Comparison of ENCODE assay signal across 8 cellular contexts in the genomic region with DNA sequence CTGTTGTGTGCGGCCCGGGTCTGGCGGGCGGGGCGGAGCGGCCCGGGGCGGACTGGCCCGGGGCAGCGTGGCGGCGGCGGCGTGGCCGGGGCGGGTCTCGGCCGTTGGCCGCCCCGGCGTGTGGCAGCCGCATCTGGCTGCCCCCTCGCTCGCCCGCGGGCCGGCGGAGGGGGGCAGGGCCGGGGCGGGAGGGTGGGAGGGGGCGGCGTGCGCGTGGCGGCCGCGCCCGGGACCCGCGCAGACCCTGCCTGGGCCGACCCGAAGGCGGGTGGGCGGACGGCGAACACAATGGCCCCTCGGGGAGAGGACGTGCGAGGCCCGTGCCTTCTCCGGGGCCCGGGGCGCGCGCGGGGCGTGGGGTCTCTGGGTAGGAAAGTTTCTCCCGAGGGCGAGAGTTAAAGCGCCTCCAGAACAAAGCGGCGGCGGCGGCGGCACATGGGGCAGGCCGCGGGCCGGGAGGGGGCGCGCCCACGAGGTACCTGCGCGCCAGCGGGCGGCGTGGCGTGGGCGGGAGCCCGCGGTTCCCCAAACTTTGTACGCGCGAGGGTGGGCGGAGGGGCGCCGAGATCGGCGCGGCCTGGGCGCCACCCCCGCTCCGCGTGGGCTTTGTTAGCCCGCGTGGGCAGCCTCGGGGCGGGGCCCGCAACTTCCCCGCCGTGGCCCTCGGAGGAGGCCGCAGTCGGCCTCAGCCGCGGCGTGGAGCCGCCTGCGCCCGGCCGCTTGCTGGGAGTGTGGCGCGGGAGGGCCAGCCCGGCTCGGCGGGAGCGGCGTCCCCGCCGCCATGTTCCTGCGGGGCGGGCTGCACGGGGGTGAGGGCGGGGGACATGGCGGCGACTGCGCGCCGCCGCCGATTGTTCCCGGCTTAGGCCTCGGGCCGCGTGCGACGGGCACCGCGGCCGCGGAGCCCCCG. TPM values are rescaled to one million over a fixed set of nuclear protein-coding genes. Genes with fewer than 3 reads are reported as not detected.
DNase-seq lines count a peak whose midpoint lies in the region; ATAC-seq and TF ChIP-seq lines count a peak whose summit lies in the region.

No MANE protein-coding gene starts in this region.

- CTCF ChIA-PET in activated naive CD4-positive, alpha-beta T cell treated with anti-CD3 and anti-CD28 coated beads for 36 hours (lab: Charles Lee), result interaction anchor here (1.5 kb wide), 1 partner anchor 17 kb away, joined by 5 read pairs; no protein-coding TSS in a partner anchor

- H3K27ac ChIP-seq in Peyer's patch (peak overlapping the region; percentile 94 to 97 (median 96)), parathyroid adenoma (peak overlapping the region; percentile 44), upper lobe of left lung (peak overlapping the region; percentile 89 to 98 (median 92))

- TF ChIP-seq EP300 in upper lobe of left lung (IDR thresholded peaks at IDR 0.05), result no peak

- H3K4me1 ChIP-seq in Peyer's patch (peaks cover 0 to 17% (median 4%) of the 10 kb centered on the region in 4 donors), parathyroid adenoma (peaks cover 9% of the 10 kb centered on the region), upper lobe of left lung (peaks cover 13 to 36% (median 26%) of the 10 kb centered on the region in 4 donors)

- no peak for TF ChIP-seq POLR2A in Peyer's patch (IDR thresholded peaks at IDR 0.05)
- TF ChIP-seq POLR2A in upper lobe of left lung (IDR thresholded peaks at IDR 0.05), result no peak

- no CpG with 5 or more reads among the region's 141 CpGs for WGBS in upper lobe of left lung, 2 donors

- intact Hi-C loops in activated naive CD4-positive, alpha-beta T cell treated with anti-CD3 and anti-CD28 coated beads for 36 hours (cut with micrococcal nuclease), result loop anchor here (1.0 kb wide), 1 partner anchor 50 kb away; the partner anchor contains the start of gene GPC5

- peak overlapping the region; percentile 86 for H3K4me2 ChIP-seq in parathyroid adenoma (ENCODE audit: low read length)

- H3K27me3 ChIP-seq in Peyer's patch (no peaks in the 10 kb centered on the region), parathyroid adenoma (ENCODE audit: control insufficient read depth, insufficient read depth, low read length) (no peaks in the 10 kb centered on the region), upper lobe of left lung (no peaks in the 10 kb centered on the region)

- ATAC-seq in HG02870 (IDR thresholded peaks at IDR 0.05; ENCODE audit: unreplicated experiment) (peak; percentile 22), upper lobe of left lung (ENCODE audit: low FRiP score in 2 of 2) (peak; percentile 74)

- no peaks in the 10 kb centered on the region for H3K9me3 Mint-ChIP-seq in activated naive CD4-positive, alpha-beta T cell treated with anti-CD3 and anti-CD28 coated beads for 36 hours
- H3K9me3 Mint-ChIP-seq in glutamatergic neuron (ENCODE audit: unreplicated experiment), result peaks cover 15% of the 10 kb centered on the region

- H3K36me3 ChIP-seq in Peyer's patch (peaks cover 0 to 4% (median 0%) of the 10 kb centered on the region in 3 donors), parathyroid adenoma (ENCODE audit: control insufficient read depth, insufficient read depth, low read length) (no peaks in the 10 kb centered on the region), upper lobe of left lung (peaks cover 0 to 26% (median 7%) of the 10 kb centered on the region in 4 donors)

- peak overlapping the region; percentile 68 for H2AFZ ChIP-seq in parathyroid adenoma

- no peaks in the 10 kb centered on the region for H3K79me2 ChIP-seq in parathyroid adenoma

- peak overlapping the region; percentile 57 for H3K4me3 Mint-ChIP-seq in activated naive CD4-positive, alpha-beta T cell treated with anti-CD3 and anti-CD28 coated beads for 36 hours
- no peak overlapping the region for H3K4me3 Mint-ChIP-seq in glutamatergic neuron (ENCODE audit: unreplicated experiment)

- peaks cover 46% of the 10 kb centered on the region for H3K4me1 Mint-ChIP-seq in activated naive CD4-positive, alpha-beta T cell treated with anti-CD3 and anti-CD28 coated beads for 36 hours (ENCODE audit: low read depth)
- peaks cover 15% of the 10 kb centered on the region for H3K4me1 Mint-ChIP-seq in glutamatergic neuron (ENCODE audit: low read depth, unreplicated experiment)

- H3K4me3 ChIP-seq in Peyer's patch (peak overlapping the region; percentile 81 to 99 (median 88)), parathyroid adenoma (ENCODE audit: low read depth, low read length) (peak overlapping the region; percentile 60), upper lobe of left lung (peak overlapping the region; percentile 40 to 94 (median 90))

- H3K9ac ChIP-seq in parathyroid adenoma, result no peak overlapping the region

- no peaks in the 10 kb centered on the region for H3K27me3 Mint-ChIP-seq in activated naive CD4-positive, alpha-beta T cell treated with anti-CD3 and anti-CD28 coated beads for 36 hours (ENCODE audit: low read depth)
- peaks cover 10% of the 10 kb centered on the region for H3K27me3 Mint-ChIP-seq in glutamatergic neuron (ENCODE audit: unreplicated experiment)

- H3K9me3 ChIP-seq in Peyer's patch (no peaks in the 10 kb centered on the region), parathyroid adenoma (ENCODE audit: control insufficient read depth, low read length) (no peaks in the 10 kb centered on the region), upper lobe of left lung (no peaks in the 10 kb centered on the region)

- peak in 2 of 6 experiments; percentile 22 to 23 for TF ChIP-seq CTCF in Peyer's patch (IDR thresholded peaks at IDR 0.05)
- TF ChIP-seq CTCF in glutamatergic neuron (IDR thresholded peaks at IDR 0.05; ENCODE audit: partially characterized antibody, unreplicated experiment), result no peak
- no peak for TF ChIP-seq CTCF in parathyroid adenoma (IDR thresholded peaks at IDR 0.05)
- peak in 1 of 6 experiments; percentile 9 for TF ChIP-seq CTCF in upper lobe of left lung (IDR thresholded peaks at IDR 0.05)

- peak overlapping the region; percentile 68 for H3K27ac Mint-ChIP-seq in activated naive CD4-positive, alpha-beta T cell treated with anti-CD3 and anti-CD28 coated beads for 36 hours
- H3K27ac Mint-ChIP-seq in glutamatergic neuron (ENCODE audit: unreplicated experiment), result no peak overlapping the region

- peaks cover 41% of the 10 kb centered on the region for H3K36me3 Mint-ChIP-seq in activated naive CD4-positive, alpha-beta T cell treated with anti-CD3 and anti-CD28 coated beads for 36 hours (ENCODE audit: low read depth)
- no peaks in the 10 kb centered on the region for H3K36me3 Mint-ChIP-seq in glutamatergic neuron (ENCODE audit: unreplicated experiment)

- DNase-seq in NCI-H146 (lab: John Stamatoyannopoulos, UW) (peak; percentile 55), NCI-H146 treated with DMSO at 0.1 percent for 48 hours (lab: John Stamatoyannopoulos, UW; ENCODE audit: unreplicated experiment) (no peak), Peyer's patch (peak; percentile 68 to 83 (median 72)), glutamatergic neuron (peak; percentile 61), upper lobe of left lung (peak; percentile 31 to 94)
- peak; percentile 61 for DNase-seq in activated naive CD4-positive, alpha-beta T cell treated with anti-CD3 and anti-CD28 coated beads for 36 hours

RNA-seq across cellular contexts. Expression of gene MIR17HG, which starts 0.8 kb away (rescaled TPM):
- total RNA-seq in Peyer's patch, result 10 to 100 TPM in 1 of 4 donors, 1 to 10 TPM in 2, under 1 TPM in 1; 0.88 to 10.4 (median 4.5) TPM
- total RNA-seq in activated naive CD4-positive, alpha-beta T cell treated with anti-CD3 and anti-CD28 coated beads for 36 hours, result 10 to 100 TPM; 11.7 to 12.9 TPM
- total RNA-seq in glutamatergic neuron (ENCODE audit: unreplicated experiment), result 14.5 TPM
- total RNA-seq in upper lobe of left lung, result 1 to 10 TPM in 5 of 6 donors, not detected in 1; 3.1 to 4.5 (median 4.2) TPM

RNA-seq across cellular contexts. Expression of gene GPC5, which starts 50.2 kb away (rescaled TPM):
- total RNA-seq in Peyer's patch, result 1 to 10 TPM in 1 of 4 donors, not detected in 3; 4.1 TPM
- total RNA-seq in activated naive CD4-positive, alpha-beta T cell treated with anti-CD3 and anti-CD28 coated beads for 36 hours, result under 1 TPM; 0.38 to 0.40 TPM
- total RNA-seq in glutamatergic neuron (ENCODE audit: unreplicated experiment), result 10.2 TPM
- total RNA-seq in upper lobe of left lung, result 10 to 100 TPM in 4 of 6 donors, 1 to 10 TPM in 2; 7.6 to 51.4 (median 12.8) TPM

Comparison
In these comparisons a context has a peak if more than half of its experiments do, and no peak if none do; other contexts are left out.
1. H3K27ac ChIP-seq: peak in every context shown above with its lines; median percentile 96 in Peyer's patch; 92 in upper lobe of left lung; 44 in parathyroid adenoma.